In genomic region chr9:100211471-100211870, GRCh38 we compare ENCODE assay signal across 17 cellular contexts.
DNase-seq lines count a peak whose midpoint lies in the region; ATAC-seq, FAIRE-seq and TF ChIP-seq lines count a peak whose summit lies in the region.
"Had no signal": no experiment of that assay in that cellular context is flagged by ENCODE, and none has a peak within 500 bp of the region (broad histone marks: within the 10 kb centered on the region; RNA-seq: fewer than 3 reads in every experiment).

No MANE protein-coding gene starts in this region.

- no peaks in the 10 kb centered on the region for H3K36me3 ChIP-seq in Caco-2 (ENCODE audit: control insufficient read depth, insufficient read depth, low read length)
- H3K36me3 ChIP-seq: HAP-1 had no signal

- H3K27me3 ChIP-seq in Caco-2 (replicated peaks; ENCODE audit: control insufficient read depth, insufficient read depth, low read length) (no peaks in the 10 kb centered on the region), foreskin keratinocyte (no peaks in the 10 kb centered on the region)

- peaks cover 21% of the 10 kb centered on the region for H3K4me1 Mint-ChIP-seq in nephron
- no peaks in the 10 kb centered on the region for H3K4me1 Mint-ChIP-seq in Caco-2 (ENCODE audit: low read depth, unreplicated experiment)
- peaks cover 11% of the 10 kb centered on the region for H3K4me1 Mint-ChIP-seq in activated CD4-positive, alpha-beta memory T cell treated with anti-CD3 and anti-CD28 coated beads, Interleukin-2, amount 10 ng/mL, durations not matched to agents 7 days and 5 days

- H3K9me3 Mint-ChIP-seq in nephron (no peaks in the 10 kb centered on the region), Caco-2 (ENCODE audit: unreplicated experiment) (no peaks in the 10 kb centered on the region)
- H3K9me3 Mint-ChIP-seq in activated CD4-positive, alpha-beta memory T cell treated with anti-CD3 and anti-CD28 coated beads, Interleukin-2, amount 10 ng/mL, durations not matched to agents 7 days and 5 days: no peaks in the 10 kb centered on the region
- H3K9me3 Mint-ChIP-seq: CD4-positive, alpha-beta T cell; GM23338 had no signal

- peak overlapping the region in 2 of 3 experiments; percentile 68 to 71 for H3K27ac Mint-ChIP-seq in nephron
- H3K27ac Mint-ChIP-seq in Caco-2 (ENCODE audit: unreplicated experiment): no peak overlapping the region
- no peak overlapping the region for H3K27ac Mint-ChIP-seq in activated CD4-positive, alpha-beta memory T cell treated with anti-CD3 and anti-CD28 coated beads, Interleukin-2, amount 10 ng/mL, durations not matched to agents 7 days and 5 days
- H3K27ac Mint-ChIP-seq: B cell; CD4-positive, alpha-beta T cell; GM23338 had no signal

- CTCF ChIA-PET in Caco-2 (lab: Charles Lee): no interaction called here
- CTCF ChIA-PET in activated CD4-positive, alpha-beta memory T cell treated with anti-CD3 and anti-CD28 coated beads, Interleukin-2, amount 10 ng/mL, durations not matched to agents 7 days and 5 days (lab: Charles Lee): no interaction called here

- POLR2A ChIA-PET in Caco-2 (lab: Charles Lee): no interaction called here
- POLR2A ChIA-PET in activated CD4-positive, alpha-beta memory T cell treated with anti-CD3 and anti-CD28 coated beads, Interleukin-2, amount 10 ng/mL, durations not matched to agents 7 days and 5 days (lab: Charles Lee): no interaction called here

- intact Hi-C loops in Caco-2 (cut with micrococcal nuclease; ENCODE audit: unreplicated experiment): loop anchor here (5.0 to 10.0 kb wide), 2 partner anchors 114 to 387 kb away; partner anchors contain the start of genes ERP44, INVS and NR4A3

- no peaks in the 10 kb centered on the region for H3K9me3 ChIP-seq in Caco-2
- H3K9me3 ChIP-seq: HAP-1 had no signal

- FAIRE-seq in H54 (lab: Jason Lieb, UNC): peak; percentile 36
- FAIRE-seq: GM12892 had no signal

- H3K36me3 Mint-ChIP-seq in nephron (ENCODE audit: low read depth) (peaks cover 9% of the 10 kb centered on the region), Caco-2 (ENCODE audit: insufficient read depth, unreplicated experiment) (no peaks in the 10 kb centered on the region)
- H3K36me3 Mint-ChIP-seq in activated CD4-positive, alpha-beta memory T cell treated with anti-CD3 and anti-CD28 coated beads, Interleukin-2, amount 10 ng/mL, durations not matched to agents 7 days and 5 days (ENCODE audit: low read depth): no peaks in the 10 kb centered on the region

- no peaks in the 10 kb centered on the region for H3K4me1 ChIP-seq in Caco-2
- no peaks in the 10 kb centered on the region for H3K4me1 ChIP-seq in foreskin keratinocyte
- H3K4me1 ChIP-seq: HAP-1 had no signal

- TF ChIP-seq CTCF in nephron (IDR thresholded peaks at IDR 0.05; ENCODE audit: unreplicated experiment in 3 of 3): no peak
- TF ChIP-seq CTCF in Caco-2 (IDR thresholded peaks at IDR 0.05; ENCODE audit: insufficient read depth in 1 of 2, low read depth in 1 of 2, low read length in 1 of 2, severe bottlenecking in 1 of 2, unreplicated experiment in 1 of 2): no peak
- no peak for TF ChIP-seq CTCF in foreskin keratinocyte (conservative IDR thresholded peaks at IDR 0.05)

- ATAC-seq in HG03432 (IDR thresholded peaks at IDR 0.05; ENCODE audit: unreplicated experiment) (no peak), foreskin keratinocyte (no peak)
- ATAC-seq: GM23338 had no signal

- TF ChIP-seq POLR2A in H54 (IDR thresholded peaks at IDR 0.05; ENCODE audit: low read depth, low read length): no peak

- no peak overlapping the region for H3K4me3 ChIP-seq in Caco-2 (ENCODE audit: low read depth, low read length)
- H3K4me3 ChIP-seq: GM23338, HAP-1 had no signal

- H3K4me3 Mint-ChIP-seq in nephron (no peak overlapping the region), Caco-2 (ENCODE audit: unreplicated experiment) (no peak overlapping the region)
- no peak overlapping the region for H3K4me3 Mint-ChIP-seq in activated CD4-positive, alpha-beta memory T cell treated with anti-CD3 and anti-CD28 coated beads, Interleukin-2, amount 10 ng/mL, durations not matched to agents 7 days and 5 days
- H3K4me3 Mint-ChIP-seq: B cell; CD4-positive, alpha-beta T cell; GM23338 had no signal

- no TSS peak for BruUV-seq in Caco-2 (replicated peaks; lab: Mats Ljungman, UMichigan)

- H3K27me3 Mint-ChIP-seq in nephron (ENCODE audit: low read depth) (no peaks in the 10 kb centered on the region), Caco-2 (ENCODE audit: insufficient read depth, unreplicated experiment) (no peaks in the 10 kb centered on the region)
- H3K27me3 Mint-ChIP-seq in activated CD4-positive, alpha-beta memory T cell treated with anti-CD3 and anti-CD28 coated beads, Interleukin-2, amount 10 ng/mL, durations not matched to agents 7 days and 5 days: no peaks in the 10 kb centered on the region
- H3K27me3 Mint-ChIP-seq: B cell; CD4-positive, alpha-beta T cell had no signal

- DNase-seq in H54 (ENCODE audit: insufficient read length, low spot score): no peak
- DNase-seq in globus pallidus (ENCODE audit: low spot score): peak; percentile 9
- no peak for DNase-seq in Caco-2
- DNase-seq in activated CD4-positive, alpha-beta memory T cell treated with anti-CD3 and anti-CD28 coated beads, Interleukin-2, amount 10 ng/mL, durations not matched to agents 7 days and 5 days: no peak
- no peak for DNase-seq in foreskin keratinocyte
- DNase-seq: ACHN; C1 segment of cervical spinal cord; CD4-positive, alpha-beta T cell; DMS79 treated with DMSO at 0.1 percent for 48 hours; EL; GDM1 had no signal

- H3K27ac ChIP-seq in foreskin keratinocyte: no peak overlapping the region

Comparison
In these comparisons a context has a peak if more than half of its experiments do, and no peak if none do; other contexts are left out.
1. H3K27ac Mint-ChIP-seq: peak in nephron (2 of 3); none in Caco-2 (single experiment) and activated CD4-positive, alpha-beta memory T cell treated with anti-CD3 and anti-CD28 coated beads, Interleukin-2, amount 10 ng/mL, durations not matched to agents 7 days and 5 days (single experiment).